In genomic region chr3:51993657-51994056, GRCh38 we compare ENCODE assay signal across 6 cellular contexts. TPM values are rescaled to one million over a fixed set of nuclear protein-coding genes. Genes with fewer than 3 reads are reported as not detected.
DNase-seq lines count a peak whose midpoint lies in the region; ATAC-seq and TF ChIP-seq lines count a peak whose summit lies in the region.
"Not testable (repeated sequence)": the region's sequence is repeated elsewhere in the genome, so short reads cannot be mapped to it uniquely, and the experiment has no call there.

No MANE protein-coding gene starts in this region.

- not testable (repeated sequence) for H3K36me3 ChIP-seq in Caco-2 (ENCODE audit: control insufficient read depth, insufficient read depth, low read length)
- H3K36me3 ChIP-seq in OCI-LY1 (ENCODE audit: insufficient read depth, low read length) = peaks cover 44% of the 10 kb centered on the region

- H3K9me2 ChIP-seq in OCI-LY1 (ENCODE audit: low read depth, low read length) = not testable (repeated sequence)

- intact Hi-C loops in Caco-2 (cut with micrococcal nuclease; ENCODE audit: unreplicated experiment) = not testable (repeated sequence)

- not testable (repeated sequence) for H3K9me3 Mint-ChIP-seq in Caco-2 (ENCODE audit: unreplicated experiment); activated CD4-positive, alpha-beta T cell treated with anti-CD3 and anti-CD28 coated beads, Interleukin-2, amount 10 ng/mL, durations not matched to agents 7 days and 5 days; activated naive CD8-positive, alpha-beta T cell treated with anti-CD3 and anti-CD28 coated beads for 36 hours; memory B cell; stimulated activated memory B cell treated with anti-CD40 and anti-IgM and Interleukin-4, amounts not matched to agents 10 μg/mL and 1 μg/mL and 100 μg/mL, for 72 hours

- CTCF ChIA-PET in Caco-2 (lab: Charles Lee) = not testable (repeated sequence)
- CTCF ChIA-PET in activated CD4-positive, alpha-beta T cell treated with anti-CD3 and anti-CD28 coated beads, Interleukin-2, amount 10 ng/mL, durations not matched to agents 7 days and 5 days (lab: Charles Lee) = interaction anchor here (0.6 kb wide), 1 partner anchor 82 kb away, joined by 4 read pairs; no protein-coding TSS in a partner anchor

- not testable (repeated sequence) for H3K4me3 ChIP-seq in Caco-2 (ENCODE audit: low read depth, low read length)
- H3K4me3 ChIP-seq in OCI-LY1 (ENCODE audit: low read depth, low read length, poor library complexity, severe bottlenecking) = peak overlapping the region; percentile 87

- not testable (repeated sequence) for TF ChIP-seq CTCF in Caco-2 (IDR thresholded peaks at IDR 0.05; ENCODE audit: insufficient read depth in 1 of 2, low read depth in 1 of 2, low read length in 1 of 2, severe bottlenecking in 1 of 2, unreplicated experiment in 1 of 2); OCI-LY1 (IDR thresholded peaks at IDR 0.05; ENCODE audit: low read length)

- H3K27me3 ChIP-seq in Caco-2 (replicated peaks; ENCODE audit: control insufficient read depth, insufficient read depth, low read length); OCI-LY1 (ENCODE audit: insufficient read depth, low read length): not testable (repeated sequence)

- not testable (repeated sequence) for H3K4me3 Mint-ChIP-seq in Caco-2 (ENCODE audit: unreplicated experiment); memory B cell
- peak overlapping the region; percentile 99 for H3K4me3 Mint-ChIP-seq in activated CD4-positive, alpha-beta T cell treated with anti-CD3 and anti-CD28 coated beads, Interleukin-2, amount 10 ng/mL, durations not matched to agents 7 days and 5 days
- H3K4me3 Mint-ChIP-seq in activated naive CD8-positive, alpha-beta T cell treated with anti-CD3 and anti-CD28 coated beads for 36 hours = peak overlapping the region; percentile 100
- peak overlapping the region; percentile 98 for H3K4me3 Mint-ChIP-seq in stimulated activated memory B cell treated with anti-CD40 and anti-IgM and Interleukin-4, amounts not matched to agents 10 μg/mL and 1 μg/mL and 100 μg/mL, for 72 hours

- ATAC-seq in memory B cell (ENCODE audit: low read depth); stimulated activated memory B cell treated with anti-CD40 and anti-IgM and Interleukin-4, amounts not matched to agents 10 μg/mL and 1 μg/mL and 100 μg/mL, for 72 hours: not testable (repeated sequence)

- POLR2A ChIA-PET in Caco-2 (lab: Charles Lee) = interaction anchor here (0.7 kb wide), 1 partner anchor 302 kb away, joined by 3 read pairs; no protein-coding TSS in a partner anchor
- POLR2A ChIA-PET in activated CD4-positive, alpha-beta T cell treated with anti-CD3 and anti-CD28 coated beads, Interleukin-2, amount 10 ng/mL, durations not matched to agents 7 days and 5 days (lab: Charles Lee) = interaction anchor here (2.9 kb wide), 1 partner anchor 10 kb away, joined by 10 read pairs; the partner anchor contains the start of gene ACY1

- peak overlapping the region; percentile 86; the same call in 1 of the 2 replicates for H3K4me2 ChIP-seq in OCI-LY1 (ENCODE audit: low read length)

- BruUV-seq in Caco-2 (replicated peaks; lab: Mats Ljungman, UMichigan) = TSS peak; percentile 59

- H3K36me3 Mint-ChIP-seq in Caco-2 (ENCODE audit: insufficient read depth, unreplicated experiment) (peaks cover 64% of the 10 kb centered on the region), memory B cell (peaks cover 15% of the 10 kb centered on the region)
- peaks cover 39% of the 10 kb centered on the region for H3K36me3 Mint-ChIP-seq in activated CD4-positive, alpha-beta T cell treated with anti-CD3 and anti-CD28 coated beads, Interleukin-2, amount 10 ng/mL, durations not matched to agents 7 days and 5 days (ENCODE audit: low read depth)
- H3K36me3 Mint-ChIP-seq in activated naive CD8-positive, alpha-beta T cell treated with anti-CD3 and anti-CD28 coated beads for 36 hours = peaks cover 47% of the 10 kb centered on the region
- peaks cover 50% of the 10 kb centered on the region for H3K36me3 Mint-ChIP-seq in stimulated activated memory B cell treated with anti-CD40 and anti-IgM and Interleukin-4, amounts not matched to agents 10 μg/mL and 1 μg/mL and 100 μg/mL, for 72 hours

- H4K20me1 ChIP-seq in OCI-LY1 (ENCODE audit: insufficient read depth, low read length) = not testable (repeated sequence)

- H3K27me3 Mint-ChIP-seq in Caco-2 (ENCODE audit: insufficient read depth, unreplicated experiment); activated CD4-positive, alpha-beta T cell treated with anti-CD3 and anti-CD28 coated beads, Interleukin-2, amount 10 ng/mL, durations not matched to agents 7 days and 5 days; activated naive CD8-positive, alpha-beta T cell treated with anti-CD3 and anti-CD28 coated beads for 36 hours; memory B cell; stimulated activated memory B cell treated with anti-CD40 and anti-IgM and Interleukin-4, amounts not matched to agents 10 μg/mL and 1 μg/mL and 100 μg/mL, for 72 hours: not testable (repeated sequence)

- peaks cover 16% of the 10 kb centered on the region for H3K79me2 ChIP-seq in OCI-LY1 (ENCODE audit: insufficient read depth, low read length)

- DNase-seq in Caco-2; activated CD4-positive, alpha-beta T cell treated with anti-CD3 and anti-CD28 coated beads, Interleukin-2, amount 10 ng/mL, durations not matched to agents 7 days and 5 days; activated naive CD8-positive, alpha-beta T cell treated with anti-CD3 and anti-CD28 coated beads for 36 hours; memory B cell (ENCODE audit: low spot score in 2 of 2): not testable (repeated sequence)

- H3F3A ChIP-seq in OCI-LY1 (ENCODE audit: insufficient read depth, low read length) = not testable (repeated sequence)

- not testable (repeated sequence) for H3K27ac Mint-ChIP-seq in Caco-2 (ENCODE audit: unreplicated experiment)
- peak overlapping the region; percentile 60 for H3K27ac Mint-ChIP-seq in activated CD4-positive, alpha-beta T cell treated with anti-CD3 and anti-CD28 coated beads, Interleukin-2, amount 10 ng/mL, durations not matched to agents 7 days and 5 days
- H3K27ac Mint-ChIP-seq in activated naive CD8-positive, alpha-beta T cell treated with anti-CD3 and anti-CD28 coated beads for 36 hours = peak overlapping the region; percentile 99
- H3K27ac Mint-ChIP-seq in memory B cell = peak overlapping the region; percentile 99
- peak overlapping the region; percentile 36 for H3K27ac Mint-ChIP-seq in stimulated activated memory B cell treated with anti-CD40 and anti-IgM and Interleukin-4, amounts not matched to agents 10 μg/mL and 1 μg/mL and 100 μg/mL, for 72 hours

- H3K4me1 ChIP-seq in Caco-2 = peaks cover 18% of the 10 kb centered on the region
- H3K4me1 ChIP-seq in OCI-LY1 (ENCODE audit: insufficient read depth, low read length, severe bottlenecking) = peaks cover 29% of the 10 kb centered on the region

- H3K4me1 Mint-ChIP-seq in Caco-2 (ENCODE audit: low read depth, unreplicated experiment) = peaks cover 12% of the 10 kb centered on the region
- H3K4me1 Mint-ChIP-seq in activated CD4-positive, alpha-beta T cell treated with anti-CD3 and anti-CD28 coated beads, Interleukin-2, amount 10 ng/mL, durations not matched to agents 7 days and 5 days = peaks cover 42% of the 10 kb centered on the region
- peaks cover 28% of the 10 kb centered on the region for H3K4me1 Mint-ChIP-seq in activated naive CD8-positive, alpha-beta T cell treated with anti-CD3 and anti-CD28 coated beads for 36 hours
- H3K4me1 Mint-ChIP-seq in memory B cell = peaks cover 23% of the 10 kb centered on the region
- H3K4me1 Mint-ChIP-seq in stimulated activated memory B cell treated with anti-CD40 and anti-IgM and Interleukin-4, amounts not matched to agents 10 μg/mL and 1 μg/mL and 100 μg/mL, for 72 hours = peaks cover 56% of the 10 kb centered on the region

- H3K9me3 ChIP-seq in Caco-2; OCI-LY1 (ENCODE audit: low read length): not testable (repeated sequence)

- not testable (repeated sequence) for H2AFZ ChIP-seq in OCI-LY1 (ENCODE audit: low read length)

- H3K9ac ChIP-seq in OCI-LY1 (ENCODE audit: low read length) = not testable (repeated sequence)

- H3K27ac ChIP-seq in OCI-LY1 (ENCODE audit: low read depth, low read length, poor library complexity, severe bottlenecking) = not testable (repeated sequence)

RNA-seq across cellular contexts. Expression of gene RPL29, which starts 2.0 kb away (rescaled TPM):
- total RNA-seq in Caco-2 (2022) = 976 and 995 TPM in 2 replicates
- 1,000 to 10,000 TPM; 1,423 to 1,425 TPM for total RNA-seq in activated CD4-positive, alpha-beta T cell treated with anti-CD3 and anti-CD28 coated beads, Interleukin-2, amount 10 ng/mL, durations not matched to agents 7 days and 5 days
- total RNA-seq in activated naive CD8-positive, alpha-beta T cell treated with anti-CD3 and anti-CD28 coated beads for 36 hours = 1,000 to 10,000 TPM; 1,575 to 1,589 TPM

RNA-seq across cellular contexts. Expression of gene ACY1, which starts 10.3 kb away (rescaled TPM):
- total RNA-seq in Caco-2 (2022) = 62.4 and 67.9 TPM in 2 replicates
- 10 to 100 TPM; 16.5 to 19.4 TPM for total RNA-seq in activated CD4-positive, alpha-beta T cell treated with anti-CD3 and anti-CD28 coated beads, Interleukin-2, amount 10 ng/mL, durations not matched to agents 7 days and 5 days
- 10 to 100 TPM; 74.7 to 75.5 TPM for total RNA-seq in activated naive CD8-positive, alpha-beta T cell treated with anti-CD3 and anti-CD28 coated beads for 36 hours

RNA-seq across cellular contexts. Expression of gene ABHD14A, which starts 18.8 kb away (rescaled TPM):
- total RNA-seq in Caco-2 (2022) = 14.0 and 16.3 TPM in 2 replicates
- 10 to 100 TPM; 11.5 to 16.7 TPM for total RNA-seq in activated CD4-positive, alpha-beta T cell treated with anti-CD3 and anti-CD28 coated beads, Interleukin-2, amount 10 ng/mL, durations not matched to agents 7 days and 5 days
- total RNA-seq in activated naive CD8-positive, alpha-beta T cell treated with anti-CD3 and anti-CD28 coated beads for 36 hours = 10 to 100 TPM; 10.2 to 12.9 TPM

RNA-seq across cellular contexts. Expression of gene ABHD14B, which starts 19.8 kb away (rescaled TPM):
- total RNA-seq in Caco-2 (2022) = 26.8 and 29.0 TPM in 2 replicates
- total RNA-seq in activated CD4-positive, alpha-beta T cell treated with anti-CD3 and anti-CD28 coated beads, Interleukin-2, amount 10 ng/mL, durations not matched to agents 7 days and 5 days = 10 to 100 TPM; 47.8 to 51.4 TPM
- total RNA-seq in activated naive CD8-positive, alpha-beta T cell treated with anti-CD3 and anti-CD28 coated beads for 36 hours = 10 to 100 TPM; 58.7 to 59.6 TPM

RNA-seq across cellular contexts. Expression of gene PCBP4, which starts 26.4 kb away (rescaled TPM):
- 42.3 and 46.5 TPM in 2 replicates for total RNA-seq in Caco-2 (2022)
- total RNA-seq in activated CD4-positive, alpha-beta T cell treated with anti-CD3 and anti-CD28 coated beads, Interleukin-2, amount 10 ng/mL, durations not matched to agents 7 days and 5 days = 10 to 100 TPM; 21.4 to 27.2 TPM
- 1 to 10 TPM; 4.5 to 5.6 TPM for total RNA-seq in activated naive CD8-positive, alpha-beta T cell treated with anti-CD3 and anti-CD28 coated beads for 36 hours
